Comparison of ENCODE assay signal across 25 cellular contexts in the genomic region with DNA sequence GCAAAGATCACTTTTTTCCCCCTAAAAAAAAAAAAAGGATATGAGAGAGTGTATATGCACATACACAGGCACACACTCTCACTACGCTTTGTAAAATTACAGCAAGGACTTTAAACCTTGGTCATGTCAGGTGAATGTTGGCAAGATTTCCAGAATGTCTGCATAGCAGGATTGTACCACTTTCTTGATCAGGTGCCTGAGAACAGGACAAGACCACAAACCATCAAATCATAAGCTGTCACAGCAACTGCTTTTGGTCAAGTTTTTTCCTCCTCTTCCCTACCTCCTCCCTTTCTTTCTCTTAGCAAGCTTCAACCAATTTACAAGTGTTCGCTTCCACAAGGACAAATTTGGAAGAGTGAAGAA. TPM values are rescaled to one million over a fixed set of nuclear protein-coding genes. Genes with fewer than 3 reads are reported as not detected.
"Had no signal": no experiment of that assay in that cellular context is flagged by ENCODE, and none has a peak within 500 bp of the region (broad histone marks: within the 10 kb centered on the region; RNA-seq: fewer than 3 reads in every experiment).

No MANE protein-coding gene starts in this region.

- H3K9me3 ChIP-seq: prostate gland, spleen, testis, upper lobe of left lung had no signal

- H3K4me1 ChIP-seq: prostate gland, spleen, upper lobe of left lung had no signal

- H3K27ac ChIP-seq: neural progenitor cell, prostate gland, spleen, upper lobe of left lung had no signal

- H2AFZ ChIP-seq: neural progenitor cell had no signal

- H3K9ac ChIP-seq: neural progenitor cell had no signal

- H3K27me3 ChIP-seq: neural progenitor cell, spleen, testis, upper lobe of left lung had no signal

- ATAC-seq: activated CD8-positive, alpha-beta memory T cell treated with anti-CD3 and anti-CD28 coated beads, Interleukin-2, amount 10 ng/mL, durations not matched to agents 7 days and 5 days; activated T-helper 17 cell treated with anti-CD3 and anti-CD28 coated beads, Interleukin-2, amount 50 U/mL, for 72 hours; sciatic nerve; SK-N-SH treated with all-trans-retinoic acid at 6 μM for 48 hours; stimulated activated memory B cell treated with anti-CD40 and anti-IgM and Interleukin-4, amounts not matched to agents 10 μg/mL and 1 μg/mL and 100 μg/mL, for 72 hours; T-cell; WTC11 had no signal

- H3K36me3 ChIP-seq: neural progenitor cell, prostate gland, spleen, upper lobe of left lung had no signal

- DNase-seq: activated CD4-positive, alpha-beta memory T cell treated with anti-CD3 and anti-CD28 coated beads for 36 hours; activated CD4-positive, alpha-beta T cell treated with anti-CD3 and anti-CD28 coated beads for 4 hours; activated CD8-positive, alpha-beta memory T cell treated with anti-CD3 and anti-CD28 coated beads, Interleukin-2, amount 10 ng/mL, durations not matched to agents 7 days and 5 days; activated naive CD4-positive, alpha-beta T cell treated with Interleukin-2 at 50 U/mL for 16 hours; activated naive CD8-positive, alpha-beta T cell treated with anti-CD3 and anti-CD28 coated beads, Interleukin-2, amount 10 ng/mL, durations not matched to agents 7 days and 5 days; amygdala; central memory CD4-positive, alpha-beta T cell; endodermal cell; foreskin melanocyte; head of caudate nucleus; mammary epithelial cell; midbrain; naive B cell; spleen; stimulated activated CD4-positive, alpha-beta T cell treated with anti-CD3 and anti-CD28 coated beads, Interleukin-4, amount 100 ng/mL, for 4 hours; T-cell; testis; upper lobe of left lung had no signal

- H3K4me2 ChIP-seq: neural progenitor cell had no signal

- H3K4me3 ChIP-seq: neural progenitor cell, prostate gland, spleen, testis, upper lobe of left lung had no signal

RNA-seq across cellular contexts. Expression of a gene that starts 15.3 kb away (rescaled TPM):
- total RNA-seq: activated CD4-positive, alpha-beta memory T cell treated with anti-CD3 and anti-CD28 coated beads for 36 hours; activated CD8-positive, alpha-beta memory T cell treated with anti-CD3 and anti-CD28 coated beads, Interleukin-2, amount 10 ng/mL, durations not matched to agents 7 days and 5 days; activated naive CD8-positive, alpha-beta T cell treated with anti-CD3 and anti-CD28 coated beads, Interleukin-2, amount 10 ng/mL, durations not matched to agents 7 days and 5 days; activated T-helper 17 cell treated with anti-CD3 and anti-CD28 coated beads, Interleukin-2, amount 50 U/mL, for 72 hours; T-cell had no signal
